3 cellular contexts compared by ENCODE assay signal in genomic region chr7:150671798-150672585, GRCh38. TPM values are rescaled to one million over a fixed set of nuclear protein-coding genes. Genes with fewer than 3 reads are reported as not detected.
"Had no signal": no experiment of that assay in that cellular context is flagged by ENCODE, and none has a peak within 500 bp of the region (broad histone marks: within the 10 kb centered on the region; RNA-seq: fewer than 3 reads in every experiment).

No MANE protein-coding gene starts in this region.

RNA-seq across cellular contexts. Expression of gene GIMAP2, which starts 13.5 kb away (rescaled TPM):
- total RNA-seq: endodermal cell, osteocyte, smooth muscle cell had no signal

RNA-seq across cellular contexts. Expression of gene GIMAP6, which starts 39.8 kb away (rescaled TPM):
- total RNA-seq: endodermal cell, osteocyte, smooth muscle cell had no signal
- polyA plus RNA-seq: smooth muscle cell had no signal

RNA-seq across cellular contexts. Expression of gene GIMAP1, which starts 44.4 kb away (rescaled TPM):
- total RNA-seq: endodermal cell, osteocyte, smooth muscle cell had no signal
- polyA plus RNA-seq: smooth muscle cell had no signal
